Comparison of ENCODE assay signal across 1 cellular context in genomic region chr4:121514443-121514842, GRCh38.
TF ChIP-seq lines count a peak whose summit lies in the region.

No MANE protein-coding gene starts in this region.

TF ChIP-seq in K562, 482 proteins besides CTCF, POLR2A, EP300 and RAD21 (continued from another document):
- TF ChIP-seq SNAPC5 (CRISPR knock-in tag; IDR thresholded peaks at IDR 0.05) (no peak), ZKSCAN8 (CRISPR knock-in tag; IDR thresholded peaks at IDR 0.05) (no peak), FOS (IDR thresholded peaks at IDR 0.05; ENCODE audit: extremely low read depth, insufficient read length) (no peak), JUNB (CRISPR knock-in tag; conservative IDR thresholded peaks at IDR 0.05) (no peak)
